ENCODE assay signal across 16 cellular contexts in the genomic region with DNA sequence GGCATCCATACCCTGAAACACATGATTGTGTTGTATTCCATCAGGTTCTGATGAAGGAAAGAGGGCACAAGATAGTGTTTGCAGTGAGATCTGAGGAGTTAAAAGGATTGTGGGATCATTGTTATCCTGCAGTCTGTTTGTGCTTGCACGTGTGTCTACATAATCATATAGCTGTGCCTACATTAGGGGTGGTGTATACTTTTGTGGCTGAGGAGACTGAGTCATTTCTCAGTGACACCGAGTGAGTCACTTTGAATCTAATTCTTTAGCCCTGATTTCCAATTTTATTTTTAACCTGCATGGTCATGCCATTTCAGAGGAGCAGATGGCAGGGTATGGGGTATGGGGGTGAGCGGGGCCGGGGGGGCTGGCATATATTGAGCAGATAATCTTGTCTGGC.
DNase-seq lines count a peak whose midpoint lies in the region; FAIRE-seq and TF ChIP-seq lines count a peak whose summit lies in the region.
"Had no signal": no experiment of that assay in that cellular context is flagged by ENCODE, and none has a peak within 500 bp of the region (broad histone marks: within the 10 kb centered on the region; RNA-seq: fewer than 3 reads in every experiment).

No MANE protein-coding gene starts in this region.

- no peaks in the 10 kb centered on the region for H4K20me1 ChIP-seq in SK-N-SH (ENCODE audit: insufficient read depth)

- 13% methylated on average over 4 of the region's 4 CpGs for WGBS in SK-N-SH (ENCODE audit: low lambda C conversion rate)

- no peaks in the 10 kb centered on the region for H3K9me3 ChIP-seq in SK-N-SH

- no peaks in the 10 kb centered on the region for H3K27me3 ChIP-seq in SK-N-SH (ENCODE audit: insufficient read depth)

- H3K4me2 ChIP-seq in SK-N-SH: 0 out of 2 replicates have a peak overlapping the region, but pooled peaks have one; percentile 7

- no peaks in the 10 kb centered on the region for H3K9me2 ChIP-seq in SK-N-SH

- no peak for TF ChIP-seq CTCF in SK-N-SH (IDR thresholded peaks at IDR 0.05)
- TF ChIP-seq CTCF in fibroblast of mammary gland (conservative IDR thresholded peaks at IDR 0.05; ENCODE audit: control insufficient read depth, insufficient read depth, low read depth, low read length): no peak

- no peak for TF ChIP-seq RAD21 in SK-N-SH (IDR thresholded peaks at IDR 0.05; ENCODE audit: low read length)

- peak in 1 of 2 experiments; percentile 43; a peak in 1 of 4 replicates for TF ChIP-seq EP300 in SK-N-SH (IDR thresholded peaks at IDR 0.05; ENCODE audit: borderline replicate concordance in 1 of 2, low read depth in 1 of 2, low read length in 1 of 2)

- DNase-seq in DMS53 (lab: John Stamatoyannopoulos, UW) (peak; percentile 27), DMS53 treated with DMSO at 0.1 percent for 48 hours (lab: John Stamatoyannopoulos, UW; ENCODE audit: unreplicated experiment) (no peak), SK-N-SH (no peak), fibroblast of mammary gland (ENCODE audit: low read depth) (peak; percentile 88), urothelium cell line (ENCODE audit: low spot score) (peak; percentile 25), NCI-H774 (lab: John Stamatoyannopoulos, UW) (no peak)
- no peak for DNase-seq in activated CD4-positive, alpha-beta T cell treated with anti-CD3 and anti-CD28 coated beads for 1 hour
- no peak for DNase-seq in activated naive CD4-positive, alpha-beta T cell (lab: John Stamatoyannopoulos, UW)
- DNase-seq: activated CD4-positive, alpha-beta T cell treated with anti-CD3 and anti-CD28 coated beads for 36 hours; activated naive CD8-positive, alpha-beta T cell treated with anti-CD3 and anti-CD28 coated beads, Interleukin-2, amount 10 ng/mL, durations not matched to agents 7 days and 5 days; MM.1S; natural killer cell; NCI-H2081; trophoblast cell had no signal

- H3K36me3 ChIP-seq in SK-N-SH (replicated peaks in 1 of 2; ENCODE audit: control insufficient read depth in 1 of 2, insufficient read depth in 2 of 2, low read length in 1 of 2): no peaks in the 10 kb centered on the region

- peak overlapping the region in 1 of 2 experiments; percentile 62; a peak in 2 of 4 replicates for H3K27ac ChIP-seq in SK-N-SH (ENCODE audit: low read depth in 2 of 2, low read length in 1 of 2)
- H3K27ac ChIP-seq: 22Rv1 had no signal

- H3K4me3 ChIP-seq in SK-N-SH (ENCODE audit: low read depth in 2 of 2, low read length in 1 of 2) (no peak overlapping the region), fibroblast of mammary gland (ENCODE audit: control insufficient read depth, low read depth, low read length) (no peak overlapping the region)

- CTCF ChIA-PET in SK-N-SH (lab: Yijun Ruan, JAX): no interaction called here

- no peak for FAIRE-seq in urothelium cell line (lab: Jason Lieb, UNC)
- FAIRE-seq: colon had no signal

- POLR2A ChIA-PET in SK-N-SH (lab: Yijun Ruan, JAX): no interaction called here

- no peaks in the 10 kb centered on the region for H3F3A ChIP-seq in SK-N-SH (replicated peaks; ENCODE audit: insufficient read depth)

- H3K9ac ChIP-seq in SK-N-SH: no peak overlapping the region; the same call in 1 of the 2 replicates

- H3K4me1 ChIP-seq in SK-N-SH (ENCODE audit: control insufficient read depth in 1 of 2, insufficient read depth in 2 of 2, low read depth in 1 of 2, low read length in 1 of 2): peaks cover 0 to 4% of the 10 kb centered on the region in 2 experiments; a peak in 1 of 4 replicates

- no peaks in the 10 kb centered on the region for H3K79me2 ChIP-seq in SK-N-SH (ENCODE audit: insufficient read depth)

- no peak overlapping the region for H2AFZ ChIP-seq in SK-N-SH (ENCODE audit: low read depth)

TF ChIP-seq in SK-N-SH, 30 proteins besides CTCF, POLR2A, EP300 and RAD21 (continues in another document):
- TF ChIP-seq FOXJ3 (CRISPR knock-in tag; IDR thresholded peaks at IDR 0.05) (no peak), FOSL2 (IDR thresholded peaks at IDR 0.05; ENCODE audit: borderline replicate concordance, low read depth) (peak; percentile 94), JUND (IDR thresholded peaks at IDR 0.05) (peak; percentile 86), MEF2A (IDR thresholded peaks at IDR 0.05; ENCODE audit: borderline replicate concordance, low read depth) (peak; percentile 94), FOXM1 (IDR thresholded peaks at IDR 0.05; ENCODE audit: low read depth) (no peak), RXRA (IDR thresholded peaks at IDR 0.05; ENCODE audit: borderline replicate concordance, low read depth) (no peak), MXI1 (IDR thresholded peaks at IDR 0.05; ENCODE audit: low read depth, low read length) (no peak), TAF1 (IDR thresholded peaks at IDR 0.05; ENCODE audit: borderline replicate concordance, low read depth, low read length) (no peak), RCOR1 (IDR thresholded peaks at IDR 0.05; ENCODE audit: low read length) (no peak), TEAD4 (IDR thresholded peaks at IDR 0.05; ENCODE audit: borderline replicate concordance, insufficient read depth) (no peak), NFIC (IDR thresholded peaks at IDR 0.05; ENCODE audit: borderline replicate concordance) (no peak), GABPA (IDR thresholded peaks at IDR 0.05; ENCODE audit: low read depth) (no peak), ELF1 (IDR thresholded peaks at IDR 0.05) (no peak), RFX5 (IDR thresholded peaks at IDR 0.05; ENCODE audit: low read length) (no peak), POLR2AphosphoS5 (IDR thresholded peaks at IDR 0.05; ENCODE audit: low read depth, low read length) (no peak; the same call in 1 of the 2 replicates), TCF12 (IDR thresholded peaks at IDR 0.05) (peak; percentile 67), EZH2phosphoT487 (IDR thresholded peaks at IDR 0.05; ENCODE audit: borderline replicate concordance, low read depth) (no peak), GATA2 (CRISPR knock-in tag; IDR thresholded peaks at IDR 0.05) (no peak)
- TF ChIP-seq, protein P1, sequence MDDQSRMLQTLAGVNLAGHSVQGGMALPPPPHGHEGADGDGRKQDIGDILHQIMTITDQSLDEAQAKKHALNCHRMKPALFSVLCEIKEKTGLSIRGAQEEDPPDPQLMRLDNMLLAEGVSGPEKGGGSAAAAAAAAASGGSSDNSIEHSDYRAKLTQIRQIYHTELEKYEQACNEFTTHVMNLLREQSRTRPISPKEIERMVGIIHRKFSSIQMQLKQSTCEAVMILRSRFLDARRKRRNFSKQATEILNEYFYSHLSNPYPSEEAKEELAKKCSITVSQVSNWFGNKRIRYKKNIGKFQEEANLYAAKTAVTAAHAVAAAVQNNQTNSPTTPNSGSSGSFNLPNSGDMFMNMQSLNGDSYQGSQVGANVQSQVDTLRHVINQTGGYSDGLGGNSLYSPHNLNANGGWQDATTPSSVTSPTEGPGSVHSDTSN (IDR thresholded peaks at IDR 0.05): peak; percentile 52; the same call in 1 of the 2 replicates
- TF ChIP-seq, protein P2, sequence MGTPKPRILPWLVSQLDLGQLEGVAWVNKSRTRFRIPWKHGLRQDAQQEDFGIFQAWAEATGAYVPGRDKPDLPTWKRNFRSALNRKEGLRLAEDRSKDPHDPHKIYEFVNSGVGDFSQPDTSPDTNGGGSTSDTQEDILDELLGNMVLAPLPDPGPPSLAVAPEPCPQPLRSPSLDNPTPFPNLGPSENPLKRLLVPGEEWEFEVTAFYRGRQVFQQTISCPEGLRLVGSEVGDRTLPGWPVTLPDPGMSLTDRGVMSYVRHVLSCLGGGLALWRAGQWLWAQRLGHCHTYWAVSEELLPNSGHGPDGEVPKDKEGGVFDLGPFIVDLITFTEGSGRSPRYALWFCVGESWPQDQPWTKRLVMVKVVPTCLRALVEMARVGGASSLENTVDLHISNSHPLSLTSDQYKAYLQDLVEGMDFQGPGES (IDR thresholded peaks at IDR 0.05; ENCODE audit: low read depth, low read length): no peak
- TF ChIP-seq, protein P3, sequence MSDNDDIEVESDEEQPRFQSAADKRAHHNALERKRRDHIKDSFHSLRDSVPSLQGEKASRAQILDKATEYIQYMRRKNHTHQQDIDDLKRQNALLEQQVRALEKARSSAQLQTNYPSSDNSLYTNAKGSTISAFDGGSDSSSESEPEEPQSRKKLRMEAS (IDR thresholded peaks at IDR 0.05; ENCODE audit: low read depth): 0 out of 2 replicates have a peak, but pooled peaks have one; percentile 38
- TF ChIP-seq, protein P4, sequence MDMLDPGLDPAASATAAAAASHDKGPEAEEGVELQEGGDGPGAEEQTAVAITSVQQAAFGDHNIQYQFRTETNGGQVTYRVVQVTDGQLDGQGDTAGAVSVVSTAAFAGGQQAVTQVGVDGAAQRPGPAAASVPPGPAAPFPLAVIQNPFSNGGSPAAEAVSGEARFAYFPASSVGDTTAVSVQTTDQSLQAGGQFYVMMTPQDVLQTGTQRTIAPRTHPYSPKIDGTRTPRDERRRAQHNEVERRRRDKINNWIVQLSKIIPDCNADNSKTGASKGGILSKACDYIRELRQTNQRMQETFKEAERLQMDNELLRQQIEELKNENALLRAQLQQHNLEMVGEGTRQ (IDR thresholded peaks at IDR 0.05; ENCODE audit: borderline replicate concordance, low read depth, low read length): no peak
- TF ChIP-seq, protein P5, sequence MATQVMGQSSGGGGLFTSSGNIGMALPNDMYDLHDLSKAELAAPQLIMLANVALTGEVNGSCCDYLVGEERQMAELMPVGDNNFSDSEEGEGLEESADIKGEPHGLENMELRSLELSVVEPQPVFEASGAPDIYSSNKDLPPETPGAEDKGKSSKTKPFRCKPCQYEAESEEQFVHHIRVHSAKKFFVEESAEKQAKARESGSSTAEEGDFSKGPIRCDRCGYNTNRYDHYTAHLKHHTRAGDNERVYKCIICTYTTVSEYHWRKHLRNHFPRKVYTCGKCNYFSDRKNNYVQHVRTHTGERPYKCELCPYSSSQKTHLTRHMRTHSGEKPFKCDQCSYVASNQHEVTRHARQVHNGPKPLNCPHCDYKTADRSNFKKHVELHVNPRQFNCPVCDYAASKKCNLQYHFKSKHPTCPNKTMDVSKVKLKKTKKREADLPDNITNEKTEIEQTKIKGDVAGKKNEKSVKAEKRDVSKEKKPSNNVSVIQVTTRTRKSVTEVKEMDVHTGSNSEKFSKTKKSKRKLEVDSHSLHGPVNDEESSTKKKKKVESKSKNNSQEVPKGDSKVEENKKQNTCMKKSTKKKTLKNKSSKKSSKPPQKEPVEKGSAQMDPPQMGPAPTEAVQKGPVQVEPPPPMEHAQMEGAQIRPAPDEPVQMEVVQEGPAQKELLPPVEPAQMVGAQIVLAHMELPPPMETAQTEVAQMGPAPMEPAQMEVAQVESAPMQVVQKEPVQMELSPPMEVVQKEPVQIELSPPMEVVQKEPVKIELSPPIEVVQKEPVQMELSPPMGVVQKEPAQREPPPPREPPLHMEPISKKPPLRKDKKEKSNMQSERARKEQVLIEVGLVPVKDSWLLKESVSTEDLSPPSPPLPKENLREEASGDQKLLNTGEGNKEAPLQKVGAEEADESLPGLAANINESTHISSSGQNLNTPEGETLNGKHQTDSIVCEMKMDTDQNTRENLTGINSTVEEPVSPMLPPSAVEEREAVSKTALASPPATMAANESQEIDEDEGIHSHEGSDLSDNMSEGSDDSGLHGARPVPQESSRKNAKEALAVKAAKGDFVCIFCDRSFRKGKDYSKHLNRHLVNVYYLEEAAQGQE (IDR thresholded peaks at IDR 0.05; ENCODE audit: low read depth, low read length): no peak

Comparison
In these comparisons a context has a peak if more than half of its experiments do, and no peak if none do; other contexts are left out.
1. DNase-seq: peak in DMS53 (single experiment), fibroblast of mammary gland (single experiment) and urothelium cell line (single experiment); none in DMS53 treated with DMSO at 0.1 percent for 48 hours (single experiment), SK-N-SH (single experiment), activated CD4-positive, alpha-beta T cell treated with anti-CD3 and anti-CD28 coated beads for 1 hour (single experiment), activated naive CD4-positive, alpha-beta T cell (0 of 4) and NCI-H774 (single experiment).